Comparison of ENCODE assay signal across 21 cellular contexts in genomic region chr5:101393795-101394450, GRCh38.
DNase-seq lines count a peak whose midpoint lies in the region; ATAC-seq, FAIRE-seq and TF ChIP-seq lines count a peak whose summit lies in the region.
"Had no signal": no experiment of that assay in that cellular context is flagged by ENCODE, and none has a peak within 500 bp of the region (broad histone marks: within the 10 kb centered on the region; RNA-seq: fewer than 3 reads in every experiment).

No MANE protein-coding gene starts in this region.

- no peaks in the 10 kb centered on the region for H4K20me1 ChIP-seq in astrocyte (ENCODE audit: insufficient read depth, low read length)

- no peak overlapping the region for H3K9ac ChIP-seq in astrocyte (ENCODE audit: low read length)

- no peaks in the 10 kb centered on the region for H3K9me3 ChIP-seq in astrocyte (ENCODE audit: insufficient read depth, low read depth, low read length)
- H3K9me3 ChIP-seq: A549 had no signal

- intact Hi-C loops in natural killer cell (cut with micrococcal nuclease) = no loop called here

- H3K27ac Mint-ChIP-seq in astrocyte (ENCODE audit: unreplicated experiment) = no peak overlapping the region
- H3K27ac Mint-ChIP-seq in type B pancreatic cell = no peak overlapping the region
- no peak overlapping the region for H3K27ac Mint-ChIP-seq in natural killer cell
- H3K27ac Mint-ChIP-seq: CD14-positive monocyte, H9 had no signal

- peak; percentile 1 for DNase-seq in AG10803 (ENCODE audit: low read depth)
- peak; percentile 1 for DNase-seq in HT1080 (ENCODE audit: low read depth)
- peak; percentile 2 for DNase-seq in astrocyte (ENCODE audit: low read depth)
- DNase-seq in myocyte (ENCODE audit: low read depth) = peak; percentile 39
- no peak for DNase-seq in type B pancreatic cell (ENCODE audit: extremely low spot score, unreplicated experiment)
- no peak for DNase-seq in effector CD4-positive, alpha-beta T cell
- no peak for DNase-seq in activated effector memory CD4-positive, alpha-beta T cell treated with anti-CD3 and anti-CD28 coated beads, Interleukin-2, amount 50 U/mL, for 16 hours
- DNase-seq in natural killer cell = no peak
- DNase-seq: AML-193, COR-L47, GF-D8, H9, NCI-H2107, NCI-H2227 treated with DMSO at 0.1 percent for 48 hours, NCI-H524 treated with DMSO at 0.1 percent for 48 hours, SHP77 treated with DMSO at 0.1 percent for 48 hours had no signal

- no peaks in the 10 kb centered on the region for H3K27me3 ChIP-seq in astrocyte (ENCODE audit: insufficient read depth, low read length)

- no peaks in the 10 kb centered on the region for H3K36me3 ChIP-seq in astrocyte (ENCODE audit: insufficient read depth, low read length)

- H3K4me3 Mint-ChIP-seq in astrocyte (ENCODE audit: unreplicated experiment) = no peak overlapping the region
- H3K4me3 Mint-ChIP-seq in type B pancreatic cell = no peak overlapping the region
- H3K4me3 Mint-ChIP-seq in natural killer cell = no peak overlapping the region
- H3K4me3 Mint-ChIP-seq: CD14-positive monocyte, H9 had no signal

- H3K9me3 Mint-ChIP-seq in astrocyte (ENCODE audit: unreplicated experiment) (no peaks in the 10 kb centered on the region), type B pancreatic cell (peaks cover 4% of the 10 kb centered on the region), natural killer cell (no peaks in the 10 kb centered on the region)
- H3K9me3 Mint-ChIP-seq: CD14-positive monocyte had no signal

- FAIRE-seq in astrocyte (lab: Jason Lieb, UNC) = no peak
- FAIRE-seq: A549, GM12891, GM18507, K562 had no signal

- H3K79me2 ChIP-seq in astrocyte (ENCODE audit: insufficient read depth, low read length) = no peaks in the 10 kb centered on the region

- TF ChIP-seq CTCF in AG10803 (conservative IDR thresholded peaks at IDR 0.05; ENCODE audit: low read length) = no peak
- no peak for TF ChIP-seq CTCF in astrocyte (IDR thresholded peaks at IDR 0.05; ENCODE audit: insufficient read depth, low read depth, low read length)
- no peak for TF ChIP-seq CTCF in type B pancreatic cell (conservative IDR thresholded peaks at IDR 0.05)
- TF ChIP-seq CTCF in natural killer cell (IDR thresholded peaks at IDR 0.05) = no peak

- no peak overlapping the region for H3K27ac ChIP-seq in astrocyte (ENCODE audit: low read depth, low read length)
- H3K27ac ChIP-seq: A549 had no signal

- H3K4me1 Mint-ChIP-seq in astrocyte (ENCODE audit: low read depth, unreplicated experiment) = no peaks in the 10 kb centered on the region
- H3K4me1 Mint-ChIP-seq in type B pancreatic cell (ENCODE audit: unreplicated experiment) = peaks cover 3% of the 10 kb centered on the region
- no peaks in the 10 kb centered on the region for H3K4me1 Mint-ChIP-seq in natural killer cell
- H3K4me1 Mint-ChIP-seq: CD14-positive monocyte, H9 had no signal

- H3K36me3 Mint-ChIP-seq in astrocyte (ENCODE audit: low read depth, unreplicated experiment) (no peaks in the 10 kb centered on the region), type B pancreatic cell (no peaks in the 10 kb centered on the region), natural killer cell (no peaks in the 10 kb centered on the region)
- H3K36me3 Mint-ChIP-seq: CD14-positive monocyte had no signal

- H2AFZ ChIP-seq in astrocyte (ENCODE audit: low read depth, low read length) = peak overlapping the region; percentile 39

- ATAC-seq in natural killer cell = no peak
- ATAC-seq: A549, K562 had no signal

- H3K4me2 ChIP-seq in astrocyte (ENCODE audit: low read length) = no peak overlapping the region
- H3K4me2 ChIP-seq: A549 had no signal

- no peaks in the 10 kb centered on the region for H3K4me1 ChIP-seq in astrocyte (ENCODE audit: insufficient read depth, low read length)
- H3K4me1 ChIP-seq: A549 had no signal

- H3K27me3 Mint-ChIP-seq in astrocyte (ENCODE audit: low read depth, unreplicated experiment) (no peaks in the 10 kb centered on the region), type B pancreatic cell (no peaks in the 10 kb centered on the region), natural killer cell (ENCODE audit: low read depth in 2 of 2) (no peaks in the 10 kb centered on the region)

- H3K4me3 ChIP-seq in AG10803 (ENCODE audit: low read length) (no peak overlapping the region), astrocyte (ENCODE audit: insufficient read depth, low read depth, low read length) (no peak overlapping the region)
- H3K4me3 ChIP-seq: A549, K562 had no signal

Comparison
In these comparisons a context has a peak if more than half of its experiments do, and no peak if none do; other contexts are left out.
1. DNase-seq: peak in AG10803 (single experiment), HT1080 (single experiment), astrocyte (single experiment) and myocyte (single experiment); none in type B pancreatic cell (single experiment), effector CD4-positive, alpha-beta T cell (single experiment), activated effector memory CD4-positive, alpha-beta T cell treated with anti-CD3 and anti-CD28 coated beads, Interleukin-2, amount 50 U/mL, for 16 hours (single experiment) and natural killer cell (single experiment).